In genomic region chr9:88951143-88951542, GRCh38 we compare ENCODE assay signal across 14 cellular contexts. TPM values are rescaled to one million over a fixed set of nuclear protein-coding genes. Genes with fewer than 3 reads are reported as not detected.
"Had no signal": no experiment of that assay in that cellular context is flagged by ENCODE, and none has a peak within 500 bp of the region (broad histone marks: within the 10 kb centered on the region; RNA-seq: fewer than 3 reads in every experiment).

No MANE protein-coding gene starts in this region.

- FAIRE-seq: kidney, TTC549 had no signal

- H3K36me3 Mint-ChIP-seq: mesothelial cell of epicardium had no signal

- ATAC-seq: activated T-helper 17 cell treated with anti-CD3 and anti-CD28 coated beads, Interleukin-2, amount 50 U/mL, for 72 hours; body of pancreas had no signal

- H3K4me3 Mint-ChIP-seq: activated B cell treated with CpG ODN at 0.5 μM for 24 hours; activated CD4-positive, alpha-beta T cell treated with anti-CD3 and anti-CD28 coated beads, Interleukin-2, amount 10 ng/mL, durations not matched to agents 24 days and 14 days; activated T-helper 17 cell treated with anti-CD3 and anti-CD28 coated beads, Interleukin-2, amount 50 U/mL, for 72 hours; mesothelial cell of epicardium had no signal

- H3K9me3 ChIP-seq: body of pancreas, gastrocnemius medialis, testis had no signal

- H3K4me3 ChIP-seq: body of pancreas, gastrocnemius medialis, testis had no signal

- H3K27me3 ChIP-seq: body of pancreas, gastrocnemius medialis, testis had no signal

- H3K4me1 ChIP-seq: gastrocnemius medialis had no signal

- H3K36me3 ChIP-seq: gastrocnemius medialis had no signal

- H3K27ac Mint-ChIP-seq: activated B cell treated with CpG ODN at 0.5 μM for 24 hours; activated CD4-positive, alpha-beta T cell treated with anti-CD3 and anti-CD28 coated beads, Interleukin-2, amount 10 ng/mL, durations not matched to agents 24 days and 14 days; activated T-helper 17 cell treated with anti-CD3 and anti-CD28 coated beads, Interleukin-2, amount 50 U/mL, for 72 hours had no signal

- DNase-seq: activated B cell treated with CpG ODN at 0.5 μM for 24 hours; activated CD4-positive, alpha-beta T cell treated with anti-CD3 and anti-CD28 coated beads, Interleukin-2, amount 10 ng/mL, durations not matched to agents 24 days and 14 days; activated naive CD4-positive, alpha-beta T cell treated with anti-CD3 and anti-CD28 coated beads, Interleukin-2, amount 50 U/mL, for 16 hours; activated T-cell treated with anti-CD3 and anti-CD28 coated beads for 4 hours; body of pancreas; cerebellar nuclear complex; gastrocnemius medialis; kidney; stimulated activated CD4-positive, alpha-beta T cell treated with anti-CD3 and anti-CD28 coated beads, Interleukin-2, amount 100 ng/mL, for 24 hours; stimulated activated naive CD4-positive, alpha-beta T cell treated with Interleukin-2 at 50 U/mL for 16 hours; testis had no signal

- H3K9me3 Mint-ChIP-seq: activated B cell treated with CpG ODN at 0.5 μM for 24 hours; activated CD4-positive, alpha-beta T cell treated with anti-CD3 and anti-CD28 coated beads, Interleukin-2, amount 10 ng/mL, durations not matched to agents 24 days and 14 days; activated T-helper 17 cell treated with anti-CD3 and anti-CD28 coated beads, Interleukin-2, amount 50 U/mL, for 72 hours; mesothelial cell of epicardium had no signal

- H3K27ac ChIP-seq: body of pancreas, gastrocnemius medialis, testis had no signal

- H3K4me1 Mint-ChIP-seq: activated B cell treated with CpG ODN at 0.5 μM for 24 hours had no signal

RNA-seq across cellular contexts. Expression of gene S1PR3, which starts 40.1 kb away (rescaled TPM):
- total RNA-seq: activated B cell treated with CpG ODN at 0.5 μM for 24 hours; activated T-helper 17 cell treated with anti-CD3 and anti-CD28 coated beads, Interleukin-2, amount 50 U/mL, for 72 hours had no signal
